In the genomic region with DNA sequence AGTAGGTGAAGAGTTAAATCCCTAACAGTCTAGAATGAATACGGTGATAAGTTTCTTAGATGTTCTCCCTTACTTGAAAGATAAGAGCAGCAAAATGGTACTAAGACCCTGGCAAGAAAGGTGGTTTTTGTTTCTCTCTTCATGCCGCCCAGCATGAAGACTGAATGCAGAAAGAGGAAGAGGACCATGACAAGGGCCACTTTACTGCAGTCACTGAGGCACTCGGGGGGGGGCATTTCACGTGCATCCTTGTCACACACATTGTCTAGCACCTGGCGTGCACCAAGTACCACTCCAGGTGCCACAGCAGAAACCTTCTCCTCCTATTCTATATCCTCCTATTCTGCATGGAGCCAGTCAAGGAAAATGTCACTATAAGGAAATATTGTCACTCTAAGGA, we compare ENCODE assay signal across 14 cellular contexts.
A peak's percentile ranks its signal among the peaks of the same experiment; 100 is the strongest.
DNase-seq lines count a peak whose midpoint lies in the region; ATAC-seq, FAIRE-seq and TF ChIP-seq lines count a peak whose summit lies in the region.
"Had no signal": no experiment of that assay in that cellular context is flagged by ENCODE, and none has a peak within 500 bp of the region (broad histone marks: within the 10 kb centered on the region; RNA-seq: fewer than 3 reads in every experiment).

No MANE protein-coding gene starts in this region.

- no peak overlapping the region for H3K23ac ChIP-seq in IMR-90 (ENCODE audit: low read depth, low read length)

- H4K91ac ChIP-seq in IMR-90 (ENCODE audit: insufficient read depth, low read depth, low read length) = no peak overlapping the region

- H3K9me1 ChIP-seq in IMR-90 (ENCODE audit: insufficient read depth, low read length) = peaks cover 7% of the 10 kb centered on the region; the same call in 1 of the 2 replicates

- no peaks in the 10 kb centered on the region for H3K79me1 ChIP-seq in IMR-90 (ENCODE audit: low read depth in 1 of 2, low read length in 2 of 2)

- no peak for ATAC-seq in IMR-90 (ENCODE audit: low read depth)
- no peak for ATAC-seq in GM12878
- no peak for ATAC-seq in HG02763 (IDR thresholded peaks at IDR 0.05; ENCODE audit: unreplicated experiment)
- no peak for ATAC-seq in foreskin keratinocyte
- no peak for ATAC-seq in gastrocnemius medialis

- H3K27ac ChIP-seq in IMR-90 (ENCODE audit: insufficient read depth, low read length) (no peak overlapping the region), GM12878 (ENCODE audit: control insufficient read depth, insufficient read depth) (no peak overlapping the region), foreskin keratinocyte (no peak overlapping the region), gastrocnemius medialis (no peak overlapping the region)
- H3K27ac ChIP-seq: BLaER1, HL-60 had no signal

- no peak for TF ChIP-seq RAD21 in IMR-90 (IDR thresholded peaks at IDR 0.05; ENCODE audit: low read length)
- no peak for TF ChIP-seq RAD21 in GM12878 (IDR thresholded peaks at IDR 0.05; ENCODE audit: insufficient read depth, low read depth, low read length)

- in situ Hi-C loops in IMR-90 (cut with MboI; ENCODE audit: low sequenced_read_pairs) = no loop called here
- in situ Hi-C loops in GM12878 (cut with MboI) = no loop called here
- in situ Hi-C loops in gastrocnemius medialis (cut with MboI; ENCODE audit: low sequenced_read_pairs in 4 of 4) = no loop called here

- peaks cover 5% of the 10 kb centered on the region; the same call in 1 of the 2 replicates for H3K4me1 ChIP-seq in IMR-90 (ENCODE audit: control insufficient read depth, insufficient read depth, low read length)
- H3K4me1 ChIP-seq in GM12878 (ENCODE audit: control insufficient read depth, insufficient read depth, low read length) = peaks cover 6% of the 10 kb centered on the region
- H3K4me1 ChIP-seq in foreskin keratinocyte = no peaks in the 10 kb centered on the region
- H3K4me1 ChIP-seq in gastrocnemius medialis = peaks cover 0 to 3% of the 10 kb centered on the region in 2 donors

- peaks cover 50% of the 10 kb centered on the region for H3K4me1 Mint-ChIP-seq in nephron

- RAD21 ChIA-PET in GM12878 (lab: Charles Lee; ENCODE audit: unreplicated experiment) = interaction anchor here (1.0 kb wide), 1 partner anchor 38 kb away, joined by 3 read pairs; no protein-coding TSS in a partner anchor

- CTCF ChIA-PET in IMR-90 (lab: Yijun Ruan, JAX) (interaction anchor here (1.3 kb wide), 1 partner anchor 13 kb away, joined by 3 read pairs; no protein-coding TSS in a partner anchor), GM12878 (lab: Yijun Ruan, JAX) (interaction anchor here (1.1 to 1.7 kb wide), 3 partner anchors 11 to 295 kb away, joined by 3 to 6 read pairs (median 3); no protein-coding TSS in a partner anchor)

- dilution Hi-C loops in IMR-90 (cut with HindIII; ENCODE audit: low sequenced_read_pairs, unreplicated experiment) = no loop called here

- no peaks in the 10 kb centered on the region for H3K79me2 ChIP-seq in GM12878 (ENCODE audit: control insufficient read depth, insufficient read depth, low read length)

- no peaks in the 10 kb centered on the region for H3K27me3 ChIP-seq in IMR-90 (ENCODE audit: control insufficient read depth, insufficient read depth, low read length)
- H3K27me3 ChIP-seq in GM12878 (replicated peaks in 1 of 2; ENCODE audit: control insufficient read depth in 2 of 2, insufficient read depth in 2 of 2, low read length in 1 of 2) = no peaks in the 10 kb centered on the region
- no peaks in the 10 kb centered on the region for H3K27me3 ChIP-seq in foreskin keratinocyte
- H3K27me3 ChIP-seq in gastrocnemius medialis = no peaks in the 10 kb centered on the region
- H3K27me3 ChIP-seq: BLaER1 had no signal

- peak overlapping the region in 1 of 3 experiments; percentile 15 for H3K4me3 Mint-ChIP-seq in nephron
- H3K4me3 Mint-ChIP-seq: CD4-positive, CD25-positive, alpha-beta regulatory T cell; HFFc6 had no signal

- no peak overlapping the region for H2BK20ac ChIP-seq in IMR-90 (ENCODE audit: low read depth, low read length)

- H3K36me3 ChIP-seq in IMR-90 (ENCODE audit: control insufficient read depth, insufficient read depth, low read length) (no peaks in the 10 kb centered on the region), GM12878 (ENCODE audit: control insufficient read depth in 2 of 2, insufficient read depth in 2 of 2, low read length in 1 of 2) (no peaks in the 10 kb centered on the region), gastrocnemius medialis (no peaks in the 10 kb centered on the region)
- H3K36me3 ChIP-seq: BLaER1 had no signal

- no peak overlapping the region for H3K4me2 ChIP-seq in IMR-90 (ENCODE audit: low read depth, low read length)
- no peak overlapping the region for H3K4me2 ChIP-seq in GM12878 (ENCODE audit: control insufficient read depth, insufficient read depth)
- H3K4me2 ChIP-seq: BLaER1 had no signal

- DNase-seq in DMS79 treated with DMSO at 0.1 percent for 48 hours (lab: John Stamatoyannopoulos, UW) (peak; percentile 58), IMR-90 (no peak), GM12878 (ENCODE audit: low read depth, low spot score) (no peak), foreskin keratinocyte (no peak), gastrocnemius medialis (no peak)
- DNase-seq: CD4-positive, CD25-positive, alpha-beta regulatory T cell; DMS53; HCEC 1CT; HFFc6; KBM-7 had no signal

- H2BK15ac ChIP-seq in IMR-90 (ENCODE audit: low read depth, low read length) = 0 out of 3 replicates have a peak overlapping the region, but pooled peaks have one; percentile 9

- TF ChIP-seq EP300 in GM12878 (IDR thresholded peaks at IDR 0.05; ENCODE audit: borderline replicate concordance in 1 of 2, control insufficient read depth in 1 of 2, low read depth in 2 of 2, low read length in 2 of 2) = no peak

- no TSS peak for BruUV-seq in IMR-90 (replicated peaks; lab: Mats Ljungman, UMichigan)
- BruUV-seq in GM12878 (replicated peaks; lab: Mats Ljungman, UMichigan) = no TSS peak

- TF ChIP-seq POLR2A in IMR-90 (IDR thresholded peaks at IDR 0.05; ENCODE audit: low read depth, low read length) = no peak
- no peak for TF ChIP-seq POLR2A in GM12878 (IDR thresholded peaks at IDR 0.05; ENCODE audit: low read depth, low read length)
- no peak for TF ChIP-seq POLR2A in gastrocnemius medialis (IDR thresholded peaks at IDR 0.05)

- H2AK5ac ChIP-seq in IMR-90 (ENCODE audit: low read depth, low read length) = no peak overlapping the region; the same call in 1 of the 2 replicates

- POLR2A ChIA-PET in IMR-90 (lab: Charles Lee; ENCODE audit: unreplicated experiment) (no interaction called here), GM12878 (lab: Charles Lee) (no interaction called here)

- H3K9ac ChIP-seq in IMR-90 (ENCODE audit: low read depth, low read length) (no peak overlapping the region), GM12878 (ENCODE audit: control insufficient read depth, insufficient read depth, low read length) (no peak overlapping the region)
- H3K9ac ChIP-seq: BLaER1 had no signal

- FAIRE-seq in GM12878 (lab: Jason Lieb, UNC) = no peak

- no peak overlapping the region for H2AFZ ChIP-seq in IMR-90 (replicated peaks; ENCODE audit: low read length, poor library complexity)
- H2AFZ ChIP-seq in GM12878 (ENCODE audit: control insufficient read depth, low read depth, low read length) = no peak overlapping the region

- no peak for TF ChIP-seq CTCF in IMR-90 (conservative IDR thresholded peaks at IDR 0.05; ENCODE audit: low read depth, low read length)
- TF ChIP-seq CTCF in GM12878 (IDR thresholded peaks at IDR 0.05 in 2 of 3, conservative IDR thresholded peaks at IDR 0.05 in 1 of 3; ENCODE audit: control insufficient read depth in 2 of 3, extremely low read depth in 1 of 3, insufficient read depth in 1 of 3, low read depth in 3 of 3, low read length in 3 of 3) = no peak
- no peak for TF ChIP-seq CTCF in nephron (IDR thresholded peaks at IDR 0.05; ENCODE audit: unreplicated experiment in 3 of 3)
- no peak for TF ChIP-seq CTCF in foreskin keratinocyte (conservative IDR thresholded peaks at IDR 0.05)
- no peak for TF ChIP-seq CTCF in gastrocnemius medialis (IDR thresholded peaks at IDR 0.05 in 4 of 5, conservative IDR thresholded peaks at IDR 0.05 in 1 of 5)

- H3K27ac Mint-ChIP-seq in nephron = peak overlapping the region; percentile 79 to 99 (median 96)
- H3K27ac Mint-ChIP-seq: CD4-positive, CD25-positive, alpha-beta regulatory T cell; HFFc6 had no signal

- H3K4me3 ChIP-seq in IMR-90 (ENCODE audit: insufficient read depth, low read depth, low read length) (no peak overlapping the region), GM12878 (no peak overlapping the region), gastrocnemius medialis (no peak overlapping the region)
- H3K4me3 ChIP-seq: BLaER1 had no signal

- no peaks in the 10 kb centered on the region for H3K9me3 Mint-ChIP-seq in nephron
- H3K9me3 Mint-ChIP-seq: CD4-positive, CD25-positive, alpha-beta regulatory T cell; HFFc6 had no signal

- H4K20me1 ChIP-seq in IMR-90 (ENCODE audit: insufficient read depth, low read length) = no peaks in the 10 kb centered on the region
- H4K20me1 ChIP-seq in GM12878 (ENCODE audit: control insufficient read depth, insufficient read depth) = no peaks in the 10 kb centered on the region
- H4K20me1 ChIP-seq: BLaER1 had no signal

- H3K9me3 ChIP-seq in IMR-90 (ENCODE audit: control insufficient read depth, insufficient read depth, low read length) (no peaks in the 10 kb centered on the region), GM12878 (replicated peaks; ENCODE audit: control insufficient read depth, insufficient read depth, low read length) (no peaks in the 10 kb centered on the region), gastrocnemius medialis (no peaks in the 10 kb centered on the region)
- H3K9me3 ChIP-seq: BLaER1 had no signal

- no peak overlapping the region for H3K56ac ChIP-seq in IMR-90 (ENCODE audit: extremely low read depth, insufficient read depth, low read length)

- no peaks in the 10 kb centered on the region for H3K27me3 Mint-ChIP-seq in nephron (ENCODE audit: low read depth)
- H3K27me3 Mint-ChIP-seq: CD4-positive, CD25-positive, alpha-beta regulatory T cell had no signal

- H3K18ac ChIP-seq in IMR-90 (ENCODE audit: low read depth, low read length) = no peak overlapping the region

- WGBS in IMR-90 (ENCODE audit: extremely low coverage in 2 of 2, insufficient read length in 1 of 2), 2 experiments = 80% methylated on average over 1 of the region's 5 CpGs; no CpG with 5 or more reads in 1 of the 2 experiments
- 57% methylated on average over 5 of the region's 5 CpGs for WGBS in GM12878 (ENCODE audit: insufficient coverage, insufficient replicate concordance, low lambda C conversion rate, missing lambda C conversion rate)

- no peak overlapping the region for H4K8ac ChIP-seq in IMR-90 (ENCODE audit: low read depth in 2 of 2, low read length in 2 of 2)

- H4K5ac ChIP-seq in IMR-90 (ENCODE audit: low read depth, low read length) = no peak overlapping the region

- no peaks in the 10 kb centered on the region for H3K36me3 Mint-ChIP-seq in nephron (ENCODE audit: low read depth)
- H3K36me3 Mint-ChIP-seq: CD4-positive, CD25-positive, alpha-beta regulatory T cell had no signal

- no peak overlapping the region for H3K14ac ChIP-seq in IMR-90 (replicated peaks; ENCODE audit: low read depth, low read length)

- no peak overlapping the region for H3K4ac ChIP-seq in IMR-90 (ENCODE audit: low read depth, low read length)

- no peak overlapping the region for H2AK9ac ChIP-seq in IMR-90 (replicated peaks; ENCODE audit: low read depth, low read length, poor library complexity)

- no peak overlapping the region for H2BK5ac ChIP-seq in IMR-90 (ENCODE audit: low read depth, low read length, poor library complexity, severe bottlenecking)

- SMC1A ChIA-PET in GM12878 (lab: Charles Lee; ENCODE audit: uncharacterized antibody, unreplicated experiment) = interaction anchor here (1.6 to 2.8 kb wide), 2 partner anchors 12 to 19 kb away, joined by 5 to 11 read pairs; no protein-coding TSS in a partner anchor

- intact Hi-C loops in IMR-90 (cut with micrococcal nuclease) = no loop called here
- intact Hi-C loops in GM12878 (cut with micrococcal nuclease; ENCODE audit: unreplicated experiment) = no loop called here
- intact Hi-C loops in gastrocnemius medialis (cut with DNase I; ENCODE audit: low total_unique reads) = no loop called here

- no peak overlapping the region for H2BK120ac ChIP-seq in IMR-90 (ENCODE audit: low read depth, low read length)
